Comparison of ENCODE assay signal across 8 cellular contexts in genomic region chr17:55285340-55286301, GRCh38. TPM values are rescaled to one million over a fixed set of nuclear protein-coding genes. Genes with fewer than 3 reads are reported as not detected.
DNase-seq lines count a peak whose midpoint lies in the region; ATAC-seq and TF ChIP-seq lines count a peak whose summit lies in the region.

No MANE protein-coding gene starts in this region.

- H3K9ac ChIP-seq in adipocyte (ENCODE audit: low read length) (peak overlapping the region; percentile 54), endodermal cell (ENCODE audit: extremely low read depth, low read length, poor library complexity, severe bottlenecking) (no peak overlapping the region), smooth muscle cell (ENCODE audit: low read depth) (no peak overlapping the region)

- H3K9me3 Mint-ChIP-seq in endodermal cell: no peaks in the 10 kb centered on the region

- peaks cover 1% of the 10 kb centered on the region for H3K27me3 Mint-ChIP-seq in endodermal cell (ENCODE audit: insufficient read depth)

- H3K4me1 Mint-ChIP-seq in endodermal cell: no peaks in the 10 kb centered on the region

- H2AFZ ChIP-seq in smooth muscle cell (ENCODE audit: low read depth): no peak overlapping the region

- H3K4me3 ChIP-seq in HFF-Myc (replicated peaks; ENCODE audit: low read depth, low read length) (no peak overlapping the region), adipocyte (ENCODE audit: low read length) (peak overlapping the region; percentile 52), heart right ventricle (peak overlapping the region in 1 of 10 donors; percentile 6), sigmoid colon (peak overlapping the region in 2 of 4 donors; percentile 2 to 9), endodermal cell (ENCODE audit: low read length) (no peak overlapping the region), smooth muscle cell (no peak overlapping the region)

- ATAC-seq in heart right ventricle: peak; percentile 79 to 93 (median 91)
- no peak for ATAC-seq in GM18505 (IDR thresholded peaks at IDR 0.05; ENCODE audit: unreplicated experiment)

- H3K36me3 ChIP-seq in adipocyte (ENCODE audit: control insufficient read depth, insufficient read depth, low read length, severe bottlenecking): no peaks in the 10 kb centered on the region
- H3K36me3 ChIP-seq in heart right ventricle: peaks cover 0 to 6% (median 0%) of the 10 kb centered on the region in 9 donors
- no peaks in the 10 kb centered on the region for H3K36me3 ChIP-seq in sigmoid colon
- no peaks in the 10 kb centered on the region for H3K36me3 ChIP-seq in endodermal cell (ENCODE audit: control insufficient read depth, insufficient read depth, low read length)
- H3K36me3 ChIP-seq in smooth muscle cell (ENCODE audit: low read depth): no peaks in the 10 kb centered on the region

- TF ChIP-seq POLR2A in sigmoid colon (IDR thresholded peaks at IDR 0.05) (no peak), GM18505 (IDR thresholded peaks at IDR 0.05; ENCODE audit: borderline replicate concordance, extremely low read depth, insufficient read depth, insufficient read length) (no peak)

- no peaks in the 10 kb centered on the region for H4K20me1 ChIP-seq in smooth muscle cell (ENCODE audit: low read depth)

- H3K27me3 ChIP-seq in adipocyte (replicated peaks; ENCODE audit: control insufficient read depth, insufficient read depth, low read length) (no peaks in the 10 kb centered on the region), heart right ventricle (no peaks in the 10 kb centered on the region), sigmoid colon (no peaks in the 10 kb centered on the region), endodermal cell (ENCODE audit: control insufficient read depth, insufficient read depth, low read length, poor library complexity, severe bottlenecking) (no peaks in the 10 kb centered on the region), smooth muscle cell (ENCODE audit: low read depth) (peaks cover 3% of the 10 kb centered on the region)

- no peaks in the 10 kb centered on the region for H3K36me3 Mint-ChIP-seq in endodermal cell (ENCODE audit: low read depth)

- peak overlapping the region; percentile 54 to 94 (median 84) for H3K27ac ChIP-seq in heart right ventricle
- peak overlapping the region; percentile 88 to 97 (median 91) for H3K27ac ChIP-seq in sigmoid colon
- H3K27ac ChIP-seq in endodermal cell (ENCODE audit: low read depth, low read length): no peak overlapping the region
- H3K27ac ChIP-seq in smooth muscle cell (ENCODE audit: low read depth): no peak overlapping the region

- no peak for TF ChIP-seq CTCF in HFF-Myc (IDR thresholded peaks at IDR 0.05; ENCODE audit: low read depth, low read length, missing control alignments)
- TF ChIP-seq CTCF in heart right ventricle (IDR thresholded peaks at IDR 0.05): no peak
- TF ChIP-seq CTCF in sigmoid colon (IDR thresholded peaks at IDR 0.05): no peak
- no peak for TF ChIP-seq CTCF in GM13976 (IDR thresholded peaks at IDR 0.05; ENCODE audit: borderline replicate concordance, control extremely low read depth, extremely low read depth, insufficient read depth, missing control alignments)
- TF ChIP-seq CTCF in endodermal cell (conservative IDR thresholded peaks at IDR 0.05): no peak
- no peak for TF ChIP-seq CTCF in smooth muscle cell (IDR thresholded peaks at IDR 0.05; ENCODE audit: borderline replicate concordance, insufficient read depth, poor library complexity, severe bottlenecking)

- H3F3A ChIP-seq in smooth muscle cell (ENCODE audit: low read depth): no peaks in the 10 kb centered on the region

- in situ Hi-C loops in GM13976 (cut with MboI; ENCODE audit: low sequenced_read_pairs, unreplicated experiment): no loop called here

- DNase-seq in HFF-Myc (ENCODE audit: extremely low read depth, low read depth): peak; percentile 19
- peak; percentile 56 for DNase-seq in adipocyte (ENCODE audit: low read depth)
- DNase-seq in heart right ventricle: peak; percentile 81 to 94
- DNase-seq in sigmoid colon: peak; percentile 100
- DNase-seq in GM13976 (ENCODE audit: low spot score): no peak
- DNase-seq in endodermal cell: no peak
- no peak for DNase-seq in smooth muscle cell (lab: John Stamatoyannopoulos, UW; ENCODE audit: unreplicated experiment)

- no peaks in the 10 kb centered on the region for H3K79me2 ChIP-seq in smooth muscle cell (ENCODE audit: low read depth)

- no peak overlapping the region for H3K4me3 Mint-ChIP-seq in endodermal cell

- TF ChIP-seq EP300 in sigmoid colon (IDR thresholded peaks at IDR 0.05): peak; percentile 46 to 90 (median 79)

- whole genome bisulfite sequencing in heart right ventricle, 2 donors: 14 to 15% methylated on average over 11 of the region's 11 CpGs
- 50 to 56% methylated on average over 11 of the region's 11 CpGs for WGBS in sigmoid colon, 2 donors
- 90 to 100% methylated on average over 9 to 11 of the region's 11 CpGs for WGBS in endodermal cell (ENCODE audit: insufficient coverage in 1 of 2, insufficient read length in 1 of 2), 2 experiments
- WGBS in smooth muscle cell (ENCODE audit: low lambda C conversion rate): 91% methylated on average over 11 of the region's 11 CpGs

- intact Hi-C loops in heart right ventricle (cut with DNase I) (loop anchor here in 3 of 10 donors (2.0 to 10.0 kb wide), 3 partner anchors 13 to 439 kb away; partner anchors contain the start of genes MMD (in 2 of the 3) and TMEM100 (in 1 of the 3)), sigmoid colon (cut with DNase I) (loop anchor here (2.0 to 5.0 kb wide), 3 partner anchors 15 to 227 kb away; partner anchors contain the start of gene SMIM36)

- H3K27ac Mint-ChIP-seq in endodermal cell: no peak overlapping the region

- H3K4me2 ChIP-seq in smooth muscle cell: no peak overlapping the region

- H3K4me1 ChIP-seq in adipocyte (ENCODE audit: control insufficient read depth, insufficient read depth, low read length): peaks cover 61% of the 10 kb centered on the region
- H3K4me1 ChIP-seq in heart right ventricle: peaks cover 19 to 96% (median 80%) of the 10 kb centered on the region in 9 donors
- peaks cover 0 to 89% (median 85%) of the 10 kb centered on the region in 4 donors for H3K4me1 ChIP-seq in sigmoid colon
- H3K4me1 ChIP-seq in endodermal cell (ENCODE audit: control insufficient read depth, insufficient read depth, low read length): no peaks in the 10 kb centered on the region
- no peaks in the 10 kb centered on the region for H3K4me1 ChIP-seq in smooth muscle cell (ENCODE audit: low read depth)

- no peaks in the 10 kb centered on the region for H3K9me3 ChIP-seq in adipocyte (ENCODE audit: control insufficient read depth, low read length)
- H3K9me3 ChIP-seq in heart right ventricle: no peaks in the 10 kb centered on the region
- no peaks in the 10 kb centered on the region for H3K9me3 ChIP-seq in sigmoid colon
- H3K9me3 ChIP-seq in endodermal cell (ENCODE audit: control insufficient read depth, low read length): no peaks in the 10 kb centered on the region
- H3K9me3 ChIP-seq in smooth muscle cell (replicated peaks; ENCODE audit: low read depth): no peaks in the 10 kb centered on the region

RNA-seq across cellular contexts. Expression of gene HLF, which starts 20.9 kb away (rescaled TPM):
- 10 to 100 TPM; 11.2 to 42.5 (median 31.3) TPM for total RNA-seq in heart right ventricle
- 1 to 10 TPM; 4.1 to 4.4 TPM for polyA plus RNA-seq in heart right ventricle
- total RNA-seq in sigmoid colon: 10 to 100 TPM; 41.7 to 54.0 (median 49.4) TPM
- polyA plus RNA-seq in sigmoid colon: 1 to 10 TPM in 2 of 3 donors, under 1 TPM in 1; 0.92 to 3.1 (median 3.0) TPM
- total RNA-seq in endodermal cell: not detected
- 0.11 TPM for polyA plus RNA-seq in endodermal cell (2013, experiment 1 of 2)
- 0.21 TPM for polyA plus RNA-seq in endodermal cell (2013, experiment 2 of 2)
- total RNA-seq in smooth muscle cell: not detected in 2 replicates
- 0.19 TPM in 1 of 2 replicates, not detected in the other for polyA plus RNA-seq in smooth muscle cell

Comparison
In these comparisons a context has a peak if more than half of its experiments do, and no peak if none do; other contexts are left out.
1. DNase-seq: peak in HFF-Myc (single experiment), adipocyte (single experiment), heart right ventricle (2 of 2) and sigmoid colon (single experiment); none in GM13976 (single experiment), endodermal cell (single experiment) and smooth muscle cell (single experiment).
2. H3K27ac ChIP-seq: peak in heart right ventricle (10 of 10) and sigmoid colon (4 of 4); none in endodermal cell (single experiment) and smooth muscle cell (single experiment).
3. RNA of gene HLF, which starts 20.9 kb away (total RNA-seq): 41.7 to 54.0 TPM in sigmoid colon and 11.2 to 42.5 TPM in heart right ventricle; not detected in endodermal cell and not detected in smooth muscle cell; every median in the first group is over 10 times any median in the second.